ENCODE assay signal across 18 cellular contexts in the genomic region with DNA sequence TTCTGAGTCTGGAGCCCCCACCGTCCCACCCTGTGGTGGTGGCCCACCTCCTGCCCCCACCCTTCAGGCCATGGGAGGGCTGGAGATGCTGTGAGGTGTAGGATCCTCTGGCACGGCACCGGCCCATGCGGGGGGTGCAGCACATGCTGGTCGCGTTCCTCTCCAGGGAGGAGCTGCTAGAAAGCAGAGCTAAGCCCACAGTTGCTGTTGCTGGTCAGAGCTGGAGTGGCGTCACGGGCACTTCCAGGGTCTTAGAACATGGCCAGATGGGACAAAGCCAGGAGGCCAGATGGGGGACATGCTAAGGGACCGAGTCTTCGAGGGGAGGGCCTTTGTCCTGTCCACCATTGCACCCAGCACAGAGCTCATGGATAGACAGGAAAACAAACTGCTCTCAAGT.
"Had no signal": no experiment of that assay in that cellular context is flagged by ENCODE, and none has a peak within 500 bp of the region (broad histone marks: within the 10 kb centered on the region; RNA-seq: fewer than 3 reads in every experiment).

No MANE protein-coding gene starts in this region.

- DNase-seq: activated CD4-positive, alpha-beta memory T cell treated with anti-CD3 and anti-CD28 coated beads for 36 hours; activated CD4-positive, alpha-beta T cell treated with anti-CD3 and anti-CD28 coated beads for 4 hours; activated CD4-positive, CD25-positive, alpha-beta regulatory T cell; activated effector memory CD4-positive, alpha-beta T cell treated with anti-CD3 and anti-CD28 coated beads, Interleukin-2, amount 50 U/mL, for 16 hours; activated naive CD4-positive, alpha-beta T cell treated with anti-CD3 and anti-CD28 coated beads, Interleukin-2, amount 10 ng/mL, durations not matched to agents 7 days and 5 days; amygdala; heart left ventricle; islet precursor cell; left colon; nephron progenitor cell; spleen; stimulated activated CD4-positive, alpha-beta T cell treated with anti-CD3 and anti-CD28 coated beads, Interleukin-4, amount 100 ng/mL, for 1 hour; stimulated activated naive CD4-positive, alpha-beta T cell treated with Interleukin-2 at 50 U/mL for 16 hours; T1000 had no signal

- H3K27ac ChIP-seq: epithelial cell of prostate, gastroesophageal sphincter, heart left ventricle, spleen, thoracic aorta had no signal

- H3K36me3 ChIP-seq: thoracic aorta had no signal

- H3K9me3 ChIP-seq: gastroesophageal sphincter, heart left ventricle, spleen, thoracic aorta, upper lobe of left lung had no signal

- H3K27me3 ChIP-seq: gastroesophageal sphincter, heart left ventricle, spleen, upper lobe of left lung had no signal

- H3K4me3 ChIP-seq: gastroesophageal sphincter, heart left ventricle, spleen, thoracic aorta, upper lobe of left lung had no signal
